Comparison of ENCODE assay signal across 8 cellular contexts in genomic region chr16:29820271-29820701, GRCh38. TPM values are rescaled to one million over a fixed set of nuclear protein-coding genes. Genes with fewer than 3 reads are reported as not detected.
A peak's percentile ranks its signal among the peaks of the same experiment; 100 is the strongest.
DNase-seq lines count a peak whose midpoint lies in the region; ATAC-seq, FAIRE-seq and TF ChIP-seq lines count a peak whose summit lies in the region.

Gene MVP, plus strand, starts transcription at chr16:29820462. Its CDS starts 10,088 bp downstream, at chr16:29830550.

- CTCF ChIA-PET in BJ (lab: Yijun Ruan, JAX): interaction anchor here (0.7 to 11.3 kb wide), 5 partner anchors 13 to 36 kb away, joined by 3 to 81 read pairs (median 5); partner anchors contain the start of genes KIF22 and MAZ

- intact Hi-C loops in heart right ventricle (cut with DNase I): loop anchor here in 1 of 10 donors (5.0 kb wide), 1 partner anchor 42 kb away; the partner anchor contains the start of gene CDIPT

- TF ChIP-seq POLR2A in H54 (IDR thresholded peaks at IDR 0.05; ENCODE audit: low read depth, low read length): peak; percentile 40; the same call in 1 of the 2 replicates

- POLR2A ChIA-PET in BJ (lab: Charles Lee): interaction anchor here (0.6 to 1.3 kb wide), 2 partner anchors 16 to 153 kb away, joined by 3 to 4 read pairs; partner anchors contain the start of gene TAOK2

- H3K27ac ChIP-seq in heart right ventricle: peak within 1 kb of the TSS; percentile 66 to 94 (median 87)

- peaks cover 19 to 83% (median 74%) of the 10 kb centered on the region in 9 donors for H3K4me1 ChIP-seq in heart right ventricle

- ATAC-seq in heart right ventricle (peak; percentile 9 to 47 (median 37)), GM19452 (IDR thresholded peaks at IDR 0.05; ENCODE audit: unreplicated experiment) (no peak)

- H3K9me3 ChIP-seq in heart right ventricle: no peaks in the 10 kb centered on the region

- H3K4me3 ChIP-seq in BJ (ENCODE audit: low read depth, low read length) (peak within 1 kb of the TSS; percentile 80), heart right ventricle (peak within 1 kb of the TSS; percentile 44 to 82 (median 72))

- WGBS in heart right ventricle, 2 donors: 0% methylated on average over 4 of the region's 4 CpGs

- H3K27me3 ChIP-seq in BJ (ENCODE audit: control insufficient read depth, insufficient read depth, low read length): no peaks in the 10 kb centered on the region
- H3K27me3 ChIP-seq in heart right ventricle: no peaks in the 10 kb centered on the region

- TF ChIP-seq CTCF in BJ (IDR thresholded peaks at IDR 0.05; ENCODE audit: insufficient read depth, low read depth, low read length) (no peak), heart right ventricle (IDR thresholded peaks at IDR 0.05) (no peak)

- DNase-seq in BJ (ENCODE audit: low read depth): no peak
- no peak for DNase-seq in H54 (ENCODE audit: insufficient read length, low spot score)
- peak; percentile 73 for DNase-seq in RPMI7951 (ENCODE audit: low read depth)
- DNase-seq in amniotic stem cell (lab: John Stamatoyannopoulos, UW): peak; percentile 42
- DNase-seq in heart right ventricle: peak; percentile 62 to 63
- peak; percentile 47 for DNase-seq in renal cortical epithelial cell (ENCODE audit: low read depth)
- DNase-seq in NCI-H128 (lab: John Stamatoyannopoulos, UW; ENCODE audit: unreplicated experiment): no peak

- peaks cover 5% of the 10 kb centered on the region for H3K36me3 ChIP-seq in BJ (ENCODE audit: control insufficient read depth, insufficient read depth, low read length)
- peaks cover 0 to 35% (median 0%) of the 10 kb centered on the region in 9 donors for H3K36me3 ChIP-seq in heart right ventricle

- no peak for FAIRE-seq in H54 (lab: Jason Lieb, UNC)

RNA-seq across cellular contexts. Expression of gene MVP, which starts in this region (rescaled TPM):
- polyA plus RNA-seq in BJ (2011; rRNA removed) (219 and 368 TPM in 2 replicates), heart right ventricle (10 to 100 TPM; 50.9 to 53.0 TPM)
- 477 and 753 TPM in 2 replicates for polyA minus RNA-seq in BJ (2011; rRNA and poly(A)+ RNA removed)
- total RNA-seq in RPMI7951 (2014; rRNA removed; shearing (Covaris generic)): 140 and 141 TPM in 2 replicates
- total RNA-seq in heart right ventricle (100 to 1,000 TPM in 1 of 10 donors, 10 to 100 TPM in 9; 24.5 to 122 (median 37.4) TPM), renal cortical epithelial cell (431 and 491 TPM in 2 replicates)

Comparison
In these comparisons a context has a peak if more than half of its experiments do, and no peak if none do; other contexts are left out.
1. DNase-seq: peak in RPMI7951 (single experiment), amniotic stem cell (single experiment), heart right ventricle (2 of 2) and renal cortical epithelial cell (single experiment); none in BJ (single experiment), H54 (single experiment) and NCI-H128 (single experiment).